ENCODE assay signal across 11 cellular contexts in genomic region chr5:68266457-68266856, GRCh38. TPM values are rescaled to one million over a fixed set of nuclear protein-coding genes. Genes with fewer than 3 reads are reported as not detected.
DNase-seq lines count a peak whose midpoint lies in the region; ATAC-seq and TF ChIP-seq lines count a peak whose summit lies in the region.
"Had no signal": no experiment of that assay in that cellular context is flagged by ENCODE, and none has a peak within 500 bp of the region (broad histone marks: within the 10 kb centered on the region; RNA-seq: fewer than 3 reads in every experiment).

No MANE protein-coding gene starts in this region.

- H3K4me1 Mint-ChIP-seq in CD4-positive, alpha-beta T cell (ENCODE audit: low read depth): peaks cover 93% of the 10 kb centered on the region
- H3K4me1 Mint-ChIP-seq in endodermal cell: peaks cover 19% of the 10 kb centered on the region

- no peaks in the 10 kb centered on the region for H3K9me3 Mint-ChIP-seq in CD4-positive, alpha-beta T cell
- peaks cover 11% of the 10 kb centered on the region for H3K9me3 Mint-ChIP-seq in endodermal cell
- H3K9me3 Mint-ChIP-seq: T-helper 1 cell treated with Interleukin-12 subunit alpha and Interleukin-12 subunit beta and Interleukin-4 antibody, amounts not matched to agents 30 μg/mL and 1 μg/mL, for 36 hours had no signal

- no peak overlapping the region for H3K4me3 ChIP-seq in RWPE2 (ENCODE audit: severe bottlenecking)
- H3K4me3 ChIP-seq in fibroblast of pulmonary artery (replicated peaks; ENCODE audit: low read depth, low read length): no peak overlapping the region
- H3K4me3 ChIP-seq in psoas muscle: no peak overlapping the region
- H3K4me3 ChIP-seq in endodermal cell (ENCODE audit: low read length): no peak overlapping the region

- POLR2A ChIA-PET in CD4-positive, alpha-beta T cell (lab: Charles Lee): interaction anchor here (0.6 to 3.5 kb wide), 7 partner anchors 9 to 51 kb away, joined by 3 to 14 read pairs (median 10); partner anchors contain the start of gene PIK3R1

- peak overlapping the region; percentile 54 for H3K4me3 Mint-ChIP-seq in CD4-positive, alpha-beta T cell
- H3K4me3 Mint-ChIP-seq in endodermal cell: no peak overlapping the region
- H3K4me3 Mint-ChIP-seq: T-helper 1 cell treated with Interleukin-12 subunit alpha and Interleukin-12 subunit beta and Interleukin-4 antibody, amounts not matched to agents 30 μg/mL and 1 μg/mL, for 36 hours had no signal

- no peak for TF ChIP-seq CTCF in CD4-positive, alpha-beta T cell (IDR thresholded peaks at IDR 0.05)
- TF ChIP-seq CTCF in RWPE2 (IDR thresholded peaks at IDR 0.05; ENCODE audit: poor library complexity, severe bottlenecking) (no peak), fibroblast of pulmonary artery (IDR thresholded peaks at IDR 0.05; ENCODE audit: low read length, missing control alignments) (no peak), psoas muscle (IDR thresholded peaks at IDR 0.05) (no peak), endodermal cell (conservative IDR thresholded peaks at IDR 0.05) (no peak)

- ATAC-seq in CD4-positive, alpha-beta T cell (ENCODE audit: poor library complexity): no peak
- ATAC-seq in RWPE2 (ENCODE audit: low read depth): peak; percentile 57
- peak in 2 of 4 donors; percentile 25 to 42 for ATAC-seq in psoas muscle
- ATAC-seq in HG03521 (IDR thresholded peaks at IDR 0.05; ENCODE audit: unreplicated experiment): no peak
- ATAC-seq in HG02938 (IDR thresholded peaks at IDR 0.05; ENCODE audit: unreplicated experiment): no peak

- intact Hi-C loops in CD4-positive, alpha-beta T cell (cut with DNase I, micrococcal nuclease): no loop called here
- intact Hi-C loops in psoas muscle (cut with DNase I): no loop called here

- H3K9me3 ChIP-seq in CD4-positive, alpha-beta T cell (ENCODE audit: control insufficient read depth, low read length): no peaks in the 10 kb centered on the region
- no peaks in the 10 kb centered on the region for H3K9me3 ChIP-seq in RWPE2 (ENCODE audit: severe bottlenecking)
- H3K9me3 ChIP-seq in psoas muscle: no peaks in the 10 kb centered on the region
- peaks cover 29% of the 10 kb centered on the region for H3K9me3 ChIP-seq in endodermal cell (ENCODE audit: control insufficient read depth, low read length)

- CTCF ChIA-PET in CD4-positive, alpha-beta T cell (lab: Charles Lee): interaction anchor here (1.0 to 3.6 kb wide), 3 partner anchors 10 to 21 kb away, joined by 3 to 14 read pairs (median 9); no protein-coding TSS in a partner anchor

- H3K4me1 ChIP-seq in RWPE2 (ENCODE audit: insufficient read depth, poor library complexity, severe bottlenecking) (peaks cover 46% of the 10 kb centered on the region), psoas muscle (peaks cover 82% of the 10 kb centered on the region), endodermal cell (ENCODE audit: control insufficient read depth, insufficient read depth, low read length) (peaks cover 5% of the 10 kb centered on the region)

- H3K27ac ChIP-seq in CD4-positive, alpha-beta T cell (ENCODE audit: low read depth, low read length): no peak overlapping the region
- H3K27ac ChIP-seq in RWPE2 (ENCODE audit: poor library complexity, severe bottlenecking): peak overlapping the region; percentile 48
- H3K27ac ChIP-seq in psoas muscle: peak overlapping the region; percentile 50
- H3K27ac ChIP-seq in endodermal cell (ENCODE audit: low read depth, low read length): no peak overlapping the region

- peaks cover 16% of the 10 kb centered on the region; the same call in 1 of the 2 replicates for H3K36me3 ChIP-seq in RWPE2 (ENCODE audit: low read depth)
- no peaks in the 10 kb centered on the region for H3K36me3 ChIP-seq in psoas muscle (ENCODE audit: insufficient read depth in 1 of 2, low read depth in 1 of 2)
- H3K36me3 ChIP-seq in endodermal cell (ENCODE audit: control insufficient read depth, insufficient read depth, low read length): no peaks in the 10 kb centered on the region

- no peaks in the 10 kb centered on the region for H3K27me3 Mint-ChIP-seq in CD4-positive, alpha-beta T cell
- no peaks in the 10 kb centered on the region for H3K27me3 Mint-ChIP-seq in endodermal cell (ENCODE audit: insufficient read depth)

- 91 to 94% (median 92%) methylated on average over 1 of the region's 1 CpG for WGBS in psoas muscle, 3 donors
- 100% methylated on average over 1 of the region's 1 CpG; no CpG with 5 or more reads in 1 of the 2 experiments for WGBS in endodermal cell (ENCODE audit: insufficient coverage in 1 of 2, insufficient read length in 1 of 2), 2 experiments

- H3K9ac ChIP-seq in endodermal cell (ENCODE audit: extremely low read depth, low read length, poor library complexity, severe bottlenecking): no peak overlapping the region

- DNase-seq in CD4-positive, alpha-beta T cell: no peak
- DNase-seq in RWPE2 (ENCODE audit: low spot score): no peak
- DNase-seq in fibroblast of pulmonary artery (ENCODE audit: low read depth): peak; percentile 46
- no peak for DNase-seq in psoas muscle
- DNase-seq in activated CD4-positive, alpha-beta T cell treated with anti-CD3 and anti-CD28 coated beads, Interleukin-2, amount 50 U/mL, for 4 hours: no peak
- no peak for DNase-seq in endodermal cell
- DNase-seq: midbrain, NCI-H1105 treated with DMSO at 0.1 percent for 48 hours had no signal

- no peaks in the 10 kb centered on the region for H3K27me3 ChIP-seq in CD4-positive, alpha-beta T cell (ENCODE audit: control insufficient read depth, insufficient read depth, low read length)
- H3K27me3 ChIP-seq in RWPE2 (ENCODE audit: insufficient read depth, poor library complexity, severe bottlenecking) (no peaks in the 10 kb centered on the region), psoas muscle (ENCODE audit: insufficient read depth in 3 of 3, low read length in 2 of 3) (no peaks in the 10 kb centered on the region), endodermal cell (ENCODE audit: control insufficient read depth, insufficient read depth, low read length, poor library complexity, severe bottlenecking) (no peaks in the 10 kb centered on the region)

- no peaks in the 10 kb centered on the region for H3K36me3 Mint-ChIP-seq in CD4-positive, alpha-beta T cell (ENCODE audit: low read depth)
- H3K36me3 Mint-ChIP-seq in endodermal cell (ENCODE audit: low read depth): peaks cover 21% of the 10 kb centered on the region

- H3K27ac Mint-ChIP-seq in CD4-positive, alpha-beta T cell: peak overlapping the region; percentile 84
- no peak overlapping the region for H3K27ac Mint-ChIP-seq in endodermal cell
- H3K27ac Mint-ChIP-seq: T-helper 1 cell treated with Interleukin-12 subunit alpha and Interleukin-12 subunit beta and Interleukin-4 antibody, amounts not matched to agents 30 μg/mL and 1 μg/mL, for 36 hours had no signal

RNA-seq across cellular contexts. Expression of gene PIK3R1, which starts 50.9 kb away (rescaled TPM):
- 100 to 1,000 TPM; 455 to 459 TPM for total RNA-seq in CD4-positive, alpha-beta T cell
- 100 to 1,000 TPM; 102 to 155 (median 140) TPM for total RNA-seq in psoas muscle
- 10 to 100 TPM; 29.7 to 63.8 (median 30.7) TPM for polyA plus RNA-seq in psoas muscle
- 10 to 100 TPM; 29.8 to 30.2 TPM for total RNA-seq in endodermal cell
- 29.8 TPM for polyA plus RNA-seq in endodermal cell (2013, experiment 1 of 2)
- polyA plus RNA-seq in endodermal cell (2013, experiment 2 of 2): 31.2 TPM

Comparison
In these comparisons a context has a peak if more than half of its experiments do, and no peak if none do; other contexts are left out.
1. H3K27ac ChIP-seq: peak in RWPE2 (single experiment) and psoas muscle (single experiment); none in CD4-positive, alpha-beta T cell (single experiment) and endodermal cell (single experiment).